In genomic region chr6:137043710-137044365, GRCh38 we compare ENCODE assay signal across 1 cellular context.
TF ChIP-seq lines count a peak whose summit lies in the region.

No MANE protein-coding gene starts in this region.

TF ChIP-seq in HepG2, 621 proteins besides CTCF, POLR2A, EP300 and RAD21 (continued from another document):
- TF ChIP-seq ZBTB4 (CRISPR knock-in tag; IDR thresholded peaks at IDR 0.05; ENCODE audit: borderline replicate concordance) (no peak), HMGXB4 (CRISPR knock-in tag; IDR thresholded peaks at IDR 0.05; ENCODE audit: borderline replicate concordance in 1 of 2, low read depth in 1 of 2) (no peak), ZGPAT (CRISPR knock-in tag; IDR thresholded peaks at IDR 0.05) (no peak), EZH2 (conservative IDR thresholded peaks at IDR 0.05; ENCODE audit: low read depth, low read length) (peak; percentile 95), ZNF784 (CRISPR knock-in tag; IDR thresholded peaks at IDR 0.05; ENCODE audit: borderline replicate concordance) (no peak), ATF7 (IDR thresholded peaks at IDR 0.05) (no peak), ATF7 (CRISPR knock-in tag; IDR thresholded peaks at IDR 0.05) (no peak), MLX (CRISPR knock-in tag; IDR thresholded peaks at IDR 0.05) (no peak), ZNF563 (CRISPR knock-in tag; IDR thresholded peaks at IDR 0.05) (0 out of 2 replicates have a peak, but pooled peaks have one; percentile 43), NR1H2 (CRISPR knock-in tag; IDR thresholded peaks at IDR 0.05; ENCODE audit: borderline replicate concordance, low read depth) (no peak), ARNTL (CRISPR knock-in tag; IDR thresholded peaks at IDR 0.05) (no peak), ZMYM4 (CRISPR knock-in tag; IDR thresholded peaks at IDR 0.05) (no peak), MTF2 (CRISPR knock-in tag; IDR thresholded peaks at IDR 0.05; ENCODE audit: borderline replicate concordance) (peak; percentile 70; the same call in 1 of the 2 replicates), RXRB (CRISPR knock-in tag; IDR thresholded peaks at IDR 0.05; ENCODE audit: borderline replicate concordance) (no peak), CHD2 (IDR thresholded peaks at IDR 0.05; ENCODE audit: low read depth, low read length) (peak; percentile 42; the same call in 1 of the 2 replicates), GATA4 (IDR thresholded peaks at IDR 0.05; ENCODE audit: borderline replicate concordance, low read depth) (no peak), SP5 (CRISPR knock-in tag; IDR thresholded peaks at IDR 0.05; ENCODE audit: borderline replicate concordance, low read depth) (no peak), NKX3-1 (CRISPR knock-in tag; IDR thresholded peaks at IDR 0.05) (no peak), ZSCAN22 (CRISPR knock-in tag; IDR thresholded peaks at IDR 0.05) (no peak), NR2F1 (CRISPR knock-in tag; IDR thresholded peaks at IDR 0.05) (no peak), ZBTB42 (CRISPR knock-in tag; IDR thresholded peaks at IDR 0.05) (no peak), ZNF510 (CRISPR knock-in tag; IDR thresholded peaks at IDR 0.05; ENCODE audit: low read depth) (no peak), MXI1 (IDR thresholded peaks at IDR 0.05; ENCODE audit: borderline replicate concordance, low read depth, low read length) (no peak), ZNF276 (CRISPR knock-in tag; IDR thresholded peaks at IDR 0.05; ENCODE audit: low read depth) (no peak), ZNF567 (CRISPR knock-in tag; IDR thresholded peaks at IDR 0.05; ENCODE audit: borderline replicate concordance) (no peak), MZF1 (CRISPR knock-in tag; IDR thresholded peaks at IDR 0.05; ENCODE audit: borderline replicate concordance) (no peak), ZNF816 (CRISPR knock-in tag; IDR thresholded peaks at IDR 0.05; ENCODE audit: borderline replicate concordance) (no peak), TP53 (CRISPR knock-in tag; conservative IDR thresholded peaks at IDR 0.05) (no peak), ZNF577 (CRISPR knock-in tag; IDR thresholded peaks at IDR 0.05; ENCODE audit: borderline replicate concordance, low read depth) (no peak), XBP1 (CRISPR knock-in tag; IDR thresholded peaks at IDR 0.05) (no peak), RNF2 (conservative IDR thresholded peaks at IDR 0.05; ENCODE audit: low read depth) (peak; percentile 82), GZF1 (CRISPR knock-in tag; IDR thresholded peaks at IDR 0.05) (no peak), HMG20A (CRISPR knock-in tag; IDR thresholded peaks at IDR 0.05; ENCODE audit: borderline replicate concordance) (no peak), MIXL1 (CRISPR knock-in tag; IDR thresholded peaks at IDR 0.05) (no peak), ZNF703 (CRISPR knock-in tag; IDR thresholded peaks at IDR 0.05; ENCODE audit: borderline replicate concordance) (no peak), ZSCAN30 (CRISPR knock-in tag; IDR thresholded peaks at IDR 0.05) (no peak), HNRNPH1 (optimal IDR thresholded peaks at IDR 0.05; ENCODE audit: low read depth, low read length) (no peak), ZFP36 (IDR thresholded peaks at IDR 0.05; ENCODE audit: borderline replicate concordance, low read depth, low read length, partially characterized antibody) (no peak), ZNF12 (CRISPR knock-in tag; IDR thresholded peaks at IDR 0.05) (no peak), HNRNPK (IDR thresholded peaks at IDR 0.05; ENCODE audit: low read depth, low read length, poor library complexity, severe bottlenecking) (no peak), ZNF598 (CRISPR knock-in tag; IDR thresholded peaks at IDR 0.05; ENCODE audit: borderline replicate concordance) (no peak), ZNF124 (CRISPR knock-in tag; IDR thresholded peaks at IDR 0.05) (no peak), SCMH1 (CRISPR knock-in tag; IDR thresholded peaks at IDR 0.05; ENCODE audit: borderline replicate concordance) (0 out of 2 replicates have a peak, but pooled peaks have one; percentile 20), NR0B2 (CRISPR knock-in tag; IDR thresholded peaks at IDR 0.05) (no peak)
- TF ChIP-seq, protein P1, sequence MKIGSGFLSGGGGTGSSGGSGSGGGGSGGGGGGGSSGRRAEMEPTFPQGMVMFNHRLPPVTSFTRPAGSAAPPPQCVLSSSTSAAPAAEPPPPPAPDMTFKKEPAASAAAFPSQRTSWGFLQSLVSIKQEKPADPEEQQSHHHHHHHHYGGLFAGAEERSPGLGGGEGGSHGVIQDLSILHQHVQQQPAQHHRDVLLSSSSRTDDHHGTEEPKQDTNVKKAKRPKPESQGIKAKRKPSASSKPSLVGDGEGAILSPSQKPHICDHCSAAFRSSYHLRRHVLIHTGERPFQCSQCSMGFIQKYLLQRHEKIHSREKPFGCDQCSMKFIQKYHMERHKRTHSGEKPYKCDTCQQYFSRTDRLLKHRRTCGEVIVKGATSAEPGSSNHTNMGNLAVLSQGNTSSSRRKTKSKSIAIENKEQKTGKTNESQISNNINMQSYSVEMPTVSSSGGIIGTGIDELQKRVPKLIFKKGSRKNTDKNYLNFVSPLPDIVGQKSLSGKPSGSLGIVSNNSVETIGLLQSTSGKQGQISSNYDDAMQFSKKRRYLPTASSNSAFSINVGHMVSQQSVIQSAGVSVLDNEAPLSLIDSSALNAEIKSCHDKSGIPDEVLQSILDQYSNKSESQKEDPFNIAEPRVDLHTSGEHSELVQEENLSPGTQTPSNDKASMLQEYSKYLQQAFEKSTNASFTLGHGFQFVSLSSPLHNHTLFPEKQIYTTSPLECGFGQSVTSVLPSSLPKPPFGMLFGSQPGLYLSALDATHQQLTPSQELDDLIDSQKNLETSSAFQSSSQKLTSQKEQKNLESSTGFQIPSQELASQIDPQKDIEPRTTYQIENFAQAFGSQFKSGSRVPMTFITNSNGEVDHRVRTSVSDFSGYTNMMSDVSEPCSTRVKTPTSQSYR (CRISPR knock-in tag; IDR thresholded peaks at IDR 0.05; ENCODE audit: borderline replicate concordance): no peak
- TF ChIP-seq, protein P2, sequence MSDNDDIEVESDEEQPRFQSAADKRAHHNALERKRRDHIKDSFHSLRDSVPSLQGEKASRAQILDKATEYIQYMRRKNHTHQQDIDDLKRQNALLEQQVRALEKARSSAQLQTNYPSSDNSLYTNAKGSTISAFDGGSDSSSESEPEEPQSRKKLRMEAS (IDR thresholded peaks at IDR 0.05): no peak
- TF ChIP-seq, protein P3, sequence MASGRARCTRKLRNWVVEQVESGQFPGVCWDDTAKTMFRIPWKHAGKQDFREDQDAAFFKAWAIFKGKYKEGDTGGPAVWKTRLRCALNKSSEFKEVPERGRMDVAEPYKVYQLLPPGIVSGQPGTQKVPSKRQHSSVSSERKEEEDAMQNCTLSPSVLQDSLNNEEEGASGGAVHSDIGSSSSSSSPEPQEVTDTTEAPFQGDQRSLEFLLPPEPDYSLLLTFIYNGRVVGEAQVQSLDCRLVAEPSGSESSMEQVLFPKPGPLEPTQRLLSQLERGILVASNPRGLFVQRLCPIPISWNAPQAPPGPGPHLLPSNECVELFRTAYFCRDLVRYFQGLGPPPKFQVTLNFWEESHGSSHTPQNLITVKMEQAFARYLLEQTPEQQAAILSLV (CRISPR knock-in tag; IDR thresholded peaks at IDR 0.05; ENCODE audit: borderline replicate concordance): no peak
TF ChIP-seq in HepG2: peak in this region for 8.
